Comparison of ENCODE assay signal across 13 cellular contexts in the genomic region with DNA sequence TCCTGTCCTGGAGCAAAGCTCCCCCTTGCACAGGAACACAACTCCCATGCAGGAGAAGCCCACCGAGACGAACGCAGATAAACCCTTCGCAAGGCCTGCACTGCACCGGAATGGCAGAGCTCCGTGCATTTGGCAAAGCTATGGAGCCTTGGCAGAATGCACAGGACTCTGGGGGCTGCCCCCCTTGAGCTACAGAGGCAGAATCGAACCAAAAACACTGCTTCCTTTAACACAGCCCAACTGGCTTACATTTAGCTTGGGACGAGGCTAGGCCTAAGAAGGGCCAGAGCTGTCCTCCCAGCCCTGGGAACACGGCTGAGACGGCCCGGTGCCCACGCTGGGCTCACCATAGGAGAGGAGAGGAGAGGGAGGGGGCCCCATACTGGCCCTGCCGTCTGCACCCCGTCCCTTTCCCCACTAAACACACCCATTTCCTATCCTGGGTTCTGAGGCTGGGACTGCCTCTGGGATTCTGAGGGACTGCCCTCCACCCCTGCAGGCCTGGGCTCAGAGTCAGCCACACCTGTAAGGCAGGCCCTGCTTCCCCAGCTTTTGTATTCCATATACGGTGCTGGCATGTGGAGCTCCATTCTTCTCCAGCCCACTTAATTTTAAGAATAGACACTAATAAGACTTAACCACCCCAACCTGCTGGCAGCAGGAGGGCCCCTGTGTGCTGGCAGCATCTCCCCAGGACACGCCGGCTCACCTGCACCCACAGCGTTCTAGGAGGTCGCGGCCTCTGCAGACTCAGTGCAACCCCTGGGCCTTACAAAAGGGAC.
"Had no signal": no experiment of that assay in that cellular context is flagged by ENCODE, and none has a peak within 500 bp of the region (broad histone marks: within the 10 kb centered on the region; RNA-seq: fewer than 3 reads in every experiment).

No MANE protein-coding gene starts in this region.

- H3K36me3 Mint-ChIP-seq: activated CD4-positive, alpha-beta memory T cell treated with anti-CD3 and anti-CD28 coated beads for 36 hours; activated CD8-positive, alpha-beta memory T cell treated with anti-CD3 and anti-CD28 coated beads, Interleukin-2, amount 10 ng/mL, durations not matched to agents 7 days and 5 days had no signal

- H3K9me3 ChIP-seq: ovary had no signal

- DNase-seq: activated CD4-positive, alpha-beta memory T cell treated with anti-CD3 and anti-CD28 coated beads for 36 hours; activated CD4-positive, alpha-beta T cell treated with anti-CD3 and anti-CD28 coated beads for 36 hours; activated CD8-positive, alpha-beta memory T cell treated with anti-CD3 and anti-CD28 coated beads, Interleukin-2, amount 10 ng/mL, durations not matched to agents 7 days and 5 days; activated naive CD4-positive, alpha-beta T cell treated with anti-CD3 and anti-CD28 coated beads for 36 hours; activated naive CD8-positive, alpha-beta T cell treated with anti-CD3 and anti-CD28 coated beads, Interleukin-2, amount 50 U/mL, for 24 hours; activated T-cell treated with anti-CD3 and anti-CD28 coated beads, Interleukin-2, amount 50 U/mL, for 1 hour; aorta; hippocampal formation; WERI-Rb-1 had no signal

- H3K9me3 Mint-ChIP-seq: activated CD4-positive, alpha-beta memory T cell treated with anti-CD3 and anti-CD28 coated beads for 36 hours; activated naive CD4-positive, alpha-beta T cell treated with anti-CD3 and anti-CD28 coated beads for 36 hours; activated naive CD8-positive, alpha-beta T cell treated with anti-CD3 and anti-CD28 coated beads, Interleukin-2, amount 50 U/mL, for 24 hours; activated T-helper 2 cell treated with anti-CD3 and anti-CD28 coated beads, Interferon-gamma antibody, Interleukin-2, Interleukin-4, amounts not matched to agents 10 μg/mL and 5 μg/mL and 100 μg/mL, durations not matched to agents 14 hours and 24 hours and 36 hours; nephron had no signal

- H3K27ac ChIP-seq: ovary, WERI-Rb-1 had no signal

- H3K4me1 Mint-ChIP-seq: activated CD4-positive, alpha-beta T cell treated with anti-CD3 and anti-CD28 coated beads for 36 hours; activated CD8-positive, alpha-beta memory T cell treated with anti-CD3 and anti-CD28 coated beads, Interleukin-2, amount 10 ng/mL, durations not matched to agents 7 days and 5 days; activated naive CD8-positive, alpha-beta T cell treated with anti-CD3 and anti-CD28 coated beads, Interleukin-2, amount 50 U/mL, for 24 hours had no signal

- H3K27me3 Mint-ChIP-seq: activated CD4-positive, alpha-beta memory T cell treated with anti-CD3 and anti-CD28 coated beads for 36 hours; activated CD4-positive, alpha-beta T cell treated with anti-CD3 and anti-CD28 coated beads for 36 hours; activated CD8-positive, alpha-beta memory T cell treated with anti-CD3 and anti-CD28 coated beads, Interleukin-2, amount 10 ng/mL, durations not matched to agents 7 days and 5 days; activated naive CD8-positive, alpha-beta T cell treated with anti-CD3 and anti-CD28 coated beads, Interleukin-2, amount 50 U/mL, for 24 hours had no signal

- H3K4me3 Mint-ChIP-seq: activated CD4-positive, alpha-beta memory T cell treated with anti-CD3 and anti-CD28 coated beads for 36 hours; activated CD4-positive, alpha-beta T cell treated with anti-CD3 and anti-CD28 coated beads for 36 hours; activated CD8-positive, alpha-beta memory T cell treated with anti-CD3 and anti-CD28 coated beads, Interleukin-2, amount 10 ng/mL, durations not matched to agents 7 days and 5 days; activated naive CD4-positive, alpha-beta T cell treated with anti-CD3 and anti-CD28 coated beads for 36 hours; activated naive CD8-positive, alpha-beta T cell treated with anti-CD3 and anti-CD28 coated beads, Interleukin-2, amount 50 U/mL, for 24 hours; nephron had no signal

- H3K36me3 ChIP-seq: ovary, WERI-Rb-1 had no signal

- H3K4me3 ChIP-seq: ovary had no signal

- H3K27me3 ChIP-seq: ovary had no signal

- H3K27ac Mint-ChIP-seq: activated CD4-positive, alpha-beta memory T cell treated with anti-CD3 and anti-CD28 coated beads for 36 hours; activated CD4-positive, alpha-beta T cell treated with anti-CD3 and anti-CD28 coated beads for 36 hours; activated CD8-positive, alpha-beta memory T cell treated with anti-CD3 and anti-CD28 coated beads, Interleukin-2, amount 10 ng/mL, durations not matched to agents 7 days and 5 days; activated naive CD4-positive, alpha-beta T cell treated with anti-CD3 and anti-CD28 coated beads for 36 hours; activated naive CD8-positive, alpha-beta T cell treated with anti-CD3 and anti-CD28 coated beads, Interleukin-2, amount 50 U/mL, for 24 hours; activated T-helper 2 cell treated with anti-CD3 and anti-CD28 coated beads, Interferon-gamma antibody, Interleukin-2, Interleukin-4, amounts not matched to agents 10 μg/mL and 5 μg/mL and 100 μg/mL, durations not matched to agents 14 hours and 24 hours and 36 hours; nephron had no signal

- ATAC-seq: activated CD4-positive, alpha-beta T cell treated with anti-CD3 and anti-CD28 coated beads for 36 hours; activated CD8-positive, alpha-beta memory T cell treated with anti-CD3 and anti-CD28 coated beads, Interleukin-2, amount 10 ng/mL, durations not matched to agents 7 days and 5 days; activated naive CD8-positive, alpha-beta T cell treated with anti-CD3 and anti-CD28 coated beads, Interleukin-2, amount 50 U/mL, for 24 hours; sciatic nerve had no signal
